13 cellular contexts compared by ENCODE assay signal in genomic region chr11:78332872-78333271, GRCh38.
"Had no signal": no experiment of that assay in that cellular context is flagged by ENCODE, and none has a peak within 500 bp of the region (broad histone marks: within the 10 kb centered on the region; RNA-seq: fewer than 3 reads in every experiment).

No MANE protein-coding gene starts in this region.

- H3K4me3 Mint-ChIP-seq: activated naive CD8-positive, alpha-beta T cell treated with anti-CD3 and anti-CD28 coated beads, Interleukin-2, amount 10 ng/mL, durations not matched to agents 7 days and 5 days; activated T-cell treated with anti-CD3 and anti-CD28 coated beads, Interleukin-2, amount 50 U/mL, for 24 hours; T-helper 17 cell had no signal

- H3K36me3 ChIP-seq: left ventricle myocardium inferior had no signal

- H3K4me1 ChIP-seq: foreskin keratinocyte had no signal

- H3K9me3 ChIP-seq: left ventricle myocardium inferior had no signal

- H3K9me3 Mint-ChIP-seq: activated T-cell treated with anti-CD3 and anti-CD28 coated beads, Interleukin-2, amount 50 U/mL, for 24 hours had no signal

- H3K27ac ChIP-seq: foreskin keratinocyte, left ventricle myocardium inferior had no signal

- H3K27me3 Mint-ChIP-seq: activated T-cell treated with anti-CD3 and anti-CD28 coated beads, Interleukin-2, amount 50 U/mL, for 24 hours; progenitor cell of endocrine pancreas; T-helper 17 cell had no signal

- DNase-seq: activated CD4-positive, CD25-positive, alpha-beta regulatory T cell treated with anti-CD3 and anti-CD28 coated beads, Interleukin-2, amount 50 U/mL, for 72 hours; activated naive CD8-positive, alpha-beta T cell treated with anti-CD3 and anti-CD28 coated beads, Interleukin-2, amount 10 ng/mL, durations not matched to agents 7 days and 5 days; activated T-cell treated with anti-CD3 and anti-CD28 coated beads, Interleukin-2, amount 50 U/mL, for 24 hours; aorta; foreskin keratinocyte; head of caudate nucleus; left ventricle myocardium inferior; mesendoderm; right cardiac atrium; Right ventricle myocardium superior; small intestine; T-helper 17 cell had no signal

- H3K27ac Mint-ChIP-seq: activated naive CD8-positive, alpha-beta T cell treated with anti-CD3 and anti-CD28 coated beads, Interleukin-2, amount 10 ng/mL, durations not matched to agents 7 days and 5 days; progenitor cell of endocrine pancreas; T-helper 17 cell had no signal

- H3K4me3 ChIP-seq: left ventricle myocardium inferior had no signal

- ATAC-seq: foreskin keratinocyte, right cardiac atrium had no signal
